In the genomic region with DNA sequence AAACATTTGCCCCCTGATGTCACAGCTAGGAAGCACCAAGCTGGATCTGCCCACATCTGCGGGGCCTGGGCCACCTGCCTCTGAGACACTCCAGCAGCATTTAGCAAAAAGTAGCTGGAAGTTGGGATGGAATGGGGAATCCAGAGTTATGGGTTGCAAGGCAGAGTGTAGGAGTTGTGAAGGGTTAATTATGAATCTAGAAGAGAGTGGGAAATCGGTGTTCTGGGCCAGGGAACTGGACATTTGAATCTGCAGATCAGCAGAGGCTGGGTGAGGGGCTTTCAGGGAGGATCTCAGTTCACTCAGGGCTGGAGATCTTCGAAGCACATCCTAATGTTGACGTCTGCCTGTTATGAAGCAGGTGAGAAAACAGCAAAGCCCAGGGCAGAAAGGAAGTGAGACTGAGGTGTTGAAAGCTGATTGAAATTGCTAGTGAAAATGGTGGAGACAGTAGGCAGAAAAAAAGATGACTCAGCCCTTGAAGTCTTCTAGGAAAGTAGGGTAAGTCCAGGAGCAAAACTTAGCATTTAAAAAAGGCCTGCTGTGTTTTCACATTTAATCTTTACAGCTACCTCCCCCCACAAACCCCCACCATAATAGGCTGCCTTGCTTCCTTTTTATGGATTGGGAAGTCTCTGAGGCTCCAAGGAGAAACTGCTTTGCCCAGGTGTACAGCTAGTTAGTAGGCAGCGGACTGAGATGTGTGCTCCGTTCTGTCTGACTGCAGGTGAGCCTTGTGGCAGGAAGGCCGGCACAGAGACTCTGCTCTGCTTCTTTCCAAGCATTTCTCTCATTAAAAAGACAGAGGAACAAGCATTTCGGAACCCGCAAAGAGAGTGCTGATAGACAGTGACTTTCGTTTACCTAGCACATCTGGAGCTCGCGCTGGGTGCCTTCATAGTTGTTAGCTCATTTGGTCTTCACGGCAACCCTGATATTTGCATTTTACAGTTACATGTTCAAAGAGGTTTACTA, we compare ENCODE assay signal across 1 cellular context.
A peak's percentile ranks its signal among the peaks of the same experiment; 100 is the strongest.
TF ChIP-seq lines count a peak whose summit lies in the region.

No MANE protein-coding gene starts in this region.

TF ChIP-seq in K562, 482 proteins besides CTCF, POLR2A, EP300 and RAD21 (continued from another document and continues in another):
- TF ChIP-seq RB1 (IDR thresholded peaks at IDR 0.05; ENCODE audit: low read depth) = no peak
- no peak for TF ChIP-seq ZNF707 (CRISPR knock-in tag; conservative IDR thresholded peaks at IDR 0.05)
- TF ChIP-seq ARID1B (IDR thresholded peaks at IDR 0.05) = peak; percentile 65; the same call in 1 of the 2 replicates
- no peak for TF ChIP-seq E2F3 (CRISPR knock-in tag; IDR thresholded peaks at IDR 0.05)
- no peak for TF ChIP-seq CBFB (CRISPR knock-in tag; IDR thresholded peaks at IDR 0.05)
- TF ChIP-seq HDAC2 (IDR thresholded peaks at IDR 0.05) = no peak
- TF ChIP-seq, protein P1, sequence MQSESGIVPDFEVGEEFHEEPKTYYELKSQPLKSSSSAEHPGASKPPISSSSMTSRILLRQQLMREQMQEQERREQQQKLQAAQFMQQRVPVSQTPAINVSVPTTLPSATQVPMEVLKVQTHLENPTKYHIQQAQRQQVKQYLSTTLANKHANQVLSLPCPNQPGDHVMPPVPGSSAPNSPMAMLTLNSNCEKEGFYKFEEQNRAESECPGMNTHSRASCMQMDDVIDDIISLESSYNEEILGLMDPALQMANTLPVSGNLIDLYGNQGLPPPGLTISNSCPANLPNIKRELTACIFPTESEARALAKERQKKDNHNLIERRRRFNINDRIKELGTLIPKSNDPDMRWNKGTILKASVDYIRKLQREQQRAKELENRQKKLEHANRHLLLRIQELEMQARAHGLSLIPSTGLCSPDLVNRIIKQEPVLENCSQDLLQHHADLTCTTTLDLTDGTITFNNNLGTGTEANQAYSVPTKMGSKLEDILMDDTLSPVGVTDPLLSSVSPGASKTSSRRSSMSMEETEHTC (IDR thresholded peaks at IDR 0.05) = no peak
- no peak for TF ChIP-seq RNF2 (IDR thresholded peaks at IDR 0.05)
- TF ChIP-seq, protein P2, sequence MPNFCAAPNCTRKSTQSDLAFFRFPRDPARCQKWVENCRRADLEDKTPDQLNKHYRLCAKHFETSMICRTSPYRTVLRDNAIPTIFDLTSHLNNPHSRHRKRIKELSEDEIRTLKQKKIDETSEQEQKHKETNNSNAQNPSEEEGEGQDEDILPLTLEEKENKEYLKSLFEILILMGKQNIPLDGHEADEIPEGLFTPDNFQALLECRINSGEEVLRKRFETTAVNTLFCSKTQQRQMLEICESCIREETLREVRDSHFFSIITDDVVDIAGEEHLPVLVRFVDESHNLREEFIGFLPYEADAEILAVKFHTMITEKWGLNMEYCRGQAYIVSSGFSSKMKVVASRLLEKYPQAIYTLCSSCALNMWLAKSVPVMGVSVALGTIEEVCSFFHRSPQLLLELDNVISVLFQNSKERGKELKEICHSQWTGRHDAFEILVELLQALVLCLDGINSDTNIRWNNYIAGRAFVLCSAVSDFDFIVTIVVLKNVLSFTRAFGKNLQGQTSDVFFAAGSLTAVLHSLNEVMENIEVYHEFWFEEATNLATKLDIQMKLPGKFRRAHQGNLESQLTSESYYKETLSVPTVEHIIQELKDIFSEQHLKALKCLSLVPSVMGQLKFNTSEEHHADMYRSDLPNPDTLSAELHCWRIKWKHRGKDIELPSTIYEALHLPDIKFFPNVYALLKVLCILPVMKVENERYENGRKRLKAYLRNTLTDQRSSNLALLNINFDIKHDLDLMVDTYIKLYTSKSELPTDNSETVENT (CRISPR knock-in tag; IDR thresholded peaks at IDR 0.05) = no peak
- TF ChIP-seq RBM14 (IDR thresholded peaks at IDR 0.05; ENCODE audit: borderline replicate concordance, insufficient read depth, low read depth, low read length) = no peak
- no peak for TF ChIP-seq DDX20 (tag; IDR thresholded peaks at IDR 0.05; ENCODE audit: low read depth)
- TF ChIP-seq TCFL5 (CRISPR knock-in tag; conservative IDR thresholded peaks at IDR 0.05) = no peak
- TF ChIP-seq, protein P3, sequence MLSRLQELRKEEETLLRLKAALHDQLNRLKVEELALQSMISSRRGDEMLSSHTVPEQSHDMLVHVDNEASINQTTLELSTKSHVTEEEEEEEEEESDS (CRISPR knock-in tag; IDR thresholded peaks at IDR 0.05) = no peak
- TF ChIP-seq PHF20 (IDR thresholded peaks at IDR 0.05; ENCODE audit: partially characterized antibody) = no peak
- TF ChIP-seq NUFIP1 (IDR thresholded peaks at IDR 0.05; ENCODE audit: partially characterized antibody) = no peak
- TF ChIP-seq ZNF766 (CRISPR knock-in tag; conservative IDR thresholded peaks at IDR 0.05) = peak; percentile 58; the same call in 1 of the 2 replicates
- TF ChIP-seq ETV1 (tag; conservative IDR thresholded peaks at IDR 0.05; ENCODE audit: low read depth) = 0 out of 2 replicates have a peak, but pooled peaks have one; percentile 32
- no peak for TF ChIP-seq RHOXF2B (CRISPR knock-in tag; conservative IDR thresholded peaks at IDR 0.05)
- no peak for TF ChIP-seq SMAD2 (IDR thresholded peaks at IDR 0.05; ENCODE audit: low read depth, low read length)
- no peak for TF ChIP-seq ZNF23 (CRISPR knock-in tag; IDR thresholded peaks at IDR 0.05)
- TF ChIP-seq, protein P4, sequence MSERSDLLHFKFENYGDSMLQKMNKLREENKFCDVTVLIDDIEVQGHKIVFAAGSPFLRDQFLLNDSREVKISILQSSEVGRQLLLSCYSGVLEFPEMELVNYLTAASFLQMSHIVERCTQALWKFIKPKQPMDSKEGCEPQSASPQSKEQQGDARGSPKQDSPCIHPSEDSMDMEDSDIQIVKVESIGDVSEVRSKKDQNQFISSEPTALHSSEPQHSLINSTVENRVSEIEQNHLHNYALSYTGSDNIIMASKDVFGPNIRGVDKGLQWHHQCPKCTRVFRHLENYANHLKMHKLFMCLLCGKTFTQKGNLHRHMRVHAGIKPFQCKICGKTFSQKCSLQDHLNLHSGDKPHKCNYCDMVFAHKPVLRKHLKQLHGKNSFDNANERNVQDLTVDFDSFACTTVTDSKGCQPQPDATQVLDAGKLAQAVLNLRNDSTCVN (CRISPR knock-in tag; IDR thresholded peaks at IDR 0.05) = no peak
- TF ChIP-seq RERE (CRISPR knock-in tag; IDR thresholded peaks at IDR 0.05; ENCODE audit: borderline replicate concordance) = no peak
- TF ChIP-seq, protein P5, sequence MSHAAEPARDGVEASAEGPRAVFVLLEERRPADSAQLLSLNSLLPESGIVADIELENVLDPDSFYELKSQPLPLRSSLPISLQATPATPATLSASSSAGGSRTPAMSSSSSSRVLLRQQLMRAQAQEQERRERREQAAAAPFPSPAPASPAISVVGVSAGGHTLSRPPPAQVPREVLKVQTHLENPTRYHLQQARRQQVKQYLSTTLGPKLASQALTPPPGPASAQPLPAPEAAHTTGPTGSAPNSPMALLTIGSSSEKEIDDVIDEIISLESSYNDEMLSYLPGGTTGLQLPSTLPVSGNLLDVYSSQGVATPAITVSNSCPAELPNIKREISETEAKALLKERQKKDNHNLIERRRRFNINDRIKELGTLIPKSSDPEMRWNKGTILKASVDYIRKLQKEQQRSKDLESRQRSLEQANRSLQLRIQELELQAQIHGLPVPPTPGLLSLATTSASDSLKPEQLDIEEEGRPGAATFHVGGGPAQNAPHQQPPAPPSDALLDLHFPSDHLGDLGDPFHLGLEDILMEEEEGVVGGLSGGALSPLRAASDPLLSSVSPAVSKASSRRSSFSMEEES (CRISPR knock-in tag; IDR thresholded peaks at IDR 0.05) = no peak
- no peak for TF ChIP-seq TAF15 (IDR thresholded peaks at IDR 0.05; ENCODE audit: low read depth, low read length)
- TF ChIP-seq ZBED1 (IDR thresholded peaks at IDR 0.05) = no peak
- TF ChIP-seq, protein P6, sequence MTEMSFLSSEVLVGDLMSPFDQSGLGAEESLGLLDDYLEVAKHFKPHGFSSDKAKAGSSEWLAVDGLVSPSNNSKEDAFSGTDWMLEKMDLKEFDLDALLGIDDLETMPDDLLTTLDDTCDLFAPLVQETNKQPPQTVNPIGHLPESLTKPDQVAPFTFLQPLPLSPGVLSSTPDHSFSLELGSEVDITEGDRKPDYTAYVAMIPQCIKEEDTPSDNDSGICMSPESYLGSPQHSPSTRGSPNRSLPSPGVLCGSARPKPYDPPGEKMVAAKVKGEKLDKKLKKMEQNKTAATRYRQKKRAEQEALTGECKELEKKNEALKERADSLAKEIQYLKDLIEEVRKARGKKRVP (CRISPR knock-in tag; IDR thresholded peaks at IDR 0.05) = no peak
- no peak for TF ChIP-seq MXI1 (IDR thresholded peaks at IDR 0.05; ENCODE audit: low read depth, low read length)
- TF ChIP-seq SMARCE1 (IDR thresholded peaks at IDR 0.05) = peak; percentile 41; the same call in 1 of the 2 replicates
- TF ChIP-seq PHF21A (IDR thresholded peaks at IDR 0.05; ENCODE audit: borderline replicate concordance, low read depth) = no peak
- TF ChIP-seq ZNF184 (CRISPR knock-in tag; IDR thresholded peaks at IDR 0.05) = no peak
- TF ChIP-seq RBM34 (IDR thresholded peaks at IDR 0.05; ENCODE audit: borderline replicate concordance, insufficient read depth, low read length) = no peak
- no peak for TF ChIP-seq NBN (IDR thresholded peaks at IDR 0.05; ENCODE audit: low read depth)
- no peak for TF ChIP-seq CHD2 (IDR thresholded peaks at IDR 0.05; ENCODE audit: low read depth, low read length)
- peak in 1 of 2 experiments; percentile 11 for TF ChIP-seq E2F6 (IDR thresholded peaks at IDR 0.05; ENCODE audit: borderline replicate concordance in 1 of 2, extremely low read depth in 1 of 2, insufficient read depth in 1 of 2, insufficient read length in 1 of 2, low read depth in 1 of 2, low read length in 1 of 2, poor library complexity in 1 of 2, severe bottlenecking in 1 of 2)
- TF ChIP-seq, protein P7, sequence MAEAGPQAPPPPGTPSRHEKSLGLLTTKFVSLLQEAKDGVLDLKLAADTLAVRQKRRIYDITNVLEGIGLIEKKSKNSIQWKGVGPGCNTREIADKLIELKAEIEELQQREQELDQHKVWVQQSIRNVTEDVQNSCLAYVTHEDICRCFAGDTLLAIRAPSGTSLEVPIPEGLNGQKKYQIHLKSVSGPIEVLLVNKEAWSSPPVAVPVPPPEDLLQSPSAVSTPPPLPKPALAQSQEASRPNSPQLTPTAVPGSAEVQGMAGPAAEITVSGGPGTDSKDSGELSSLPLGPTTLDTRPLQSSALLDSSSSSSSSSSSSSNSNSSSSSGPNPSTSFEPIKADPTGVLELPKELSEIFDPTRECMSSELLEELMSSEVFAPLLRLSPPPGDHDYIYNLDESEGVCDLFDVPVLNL (CRISPR knock-in tag; IDR thresholded peaks at IDR 0.05; ENCODE audit: low read depth) = no peak
- no peak for TF ChIP-seq CEBPB (tag; IDR thresholded peaks at IDR 0.05)
- no peak for TF ChIP-seq ZNF311 (CRISPR knock-in tag; IDR thresholded peaks at IDR 0.05)
- TF ChIP-seq CGGBP1 (CRISPR knock-in tag; IDR thresholded peaks at IDR 0.05) = no peak
